2 cellular contexts compared by ENCODE assay signal in the genomic region with DNA sequence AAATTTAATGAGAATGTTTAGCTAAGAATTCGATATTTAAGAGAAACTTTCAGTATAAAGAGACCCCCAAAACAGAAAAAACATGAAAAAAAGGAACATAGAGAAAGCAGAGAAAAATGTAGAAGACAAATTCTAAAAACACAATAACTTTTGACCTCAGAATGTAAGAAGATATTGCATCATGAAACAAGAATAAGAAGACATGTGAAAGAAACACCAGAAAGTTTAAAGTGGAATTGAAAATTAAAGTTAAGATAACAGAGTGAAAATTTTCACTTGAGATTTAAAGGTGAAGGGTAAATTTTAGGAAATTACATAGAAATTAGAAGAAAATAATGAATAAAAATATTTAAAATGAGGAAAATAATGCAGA.
TF ChIP-seq lines count a peak whose summit lies in the region.

No MANE protein-coding gene starts in this region.

TF ChIP-seq in SK-N-SH, 30 proteins besides CTCF, POLR2A, EP300 and RAD21 (continued from another document):
- TF ChIP-seq ZBTB33 (IDR thresholded peaks at IDR 0.05; ENCODE audit: borderline replicate concordance, low read depth) (no peak), CHD2 (IDR thresholded peaks at IDR 0.05; ENCODE audit: low read length, partially characterized antibody) (no peak), EZH2phosphoT487 (IDR thresholded peaks at IDR 0.05; ENCODE audit: borderline replicate concordance, low read depth) (no peak), GATA2 (CRISPR knock-in tag; IDR thresholded peaks at IDR 0.05) (no peak), RFX5 (IDR thresholded peaks at IDR 0.05; ENCODE audit: low read length) (no peak), MAX (IDR thresholded peaks at IDR 0.05; ENCODE audit: low read depth) (no peak), JUND (IDR thresholded peaks at IDR 0.05) (no peak), USF1 (IDR thresholded peaks at IDR 0.05; ENCODE audit: borderline replicate concordance, low read depth) (no peak), ELF1 (IDR thresholded peaks at IDR 0.05) (no peak)

TF ChIP-seq in SK-N-SH treated with all-trans-retinoic acid at 6 μM for 48 hours, 23 proteins besides CTCF, POLR2A, EP300 and RAD21 (continued from another document):
- TF ChIP-seq, protein P1, sequence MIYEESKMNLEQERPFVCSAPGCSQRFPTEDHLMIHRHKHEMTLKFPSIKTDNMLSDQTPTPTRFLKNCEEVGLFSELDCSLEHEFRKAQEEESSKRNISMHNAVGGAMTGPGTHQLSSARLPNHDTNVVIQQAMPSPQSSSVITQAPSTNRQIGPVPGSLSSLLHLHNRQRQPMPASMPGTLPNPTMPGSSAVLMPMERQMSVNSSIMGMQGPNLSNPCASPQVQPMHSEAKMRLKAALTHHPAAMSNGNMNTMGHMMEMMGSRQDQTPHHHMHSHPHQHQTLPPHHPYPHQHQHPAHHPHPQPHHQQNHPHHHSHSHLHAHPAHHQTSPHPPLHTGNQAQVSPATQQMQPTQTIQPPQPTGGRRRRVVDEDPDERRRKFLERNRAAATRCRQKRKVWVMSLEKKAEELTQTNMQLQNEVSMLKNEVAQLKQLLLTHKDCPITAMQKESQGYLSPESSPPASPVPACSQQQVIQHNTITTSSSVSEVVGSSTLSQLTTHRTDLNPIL (CRISPR knock-in tag; IDR thresholded peaks at IDR 0.05; ENCODE audit: low read depth) = no peak
- no peak for TF ChIP-seq ARNTL (CRISPR knock-in tag; IDR thresholded peaks at IDR 0.05; ENCODE audit: borderline replicate concordance, low read depth)
- no peak for TF ChIP-seq ZFP30 (CRISPR knock-in tag; IDR thresholded peaks at IDR 0.05)
- no peak for TF ChIP-seq ZNF8 (CRISPR knock-in tag; IDR thresholded peaks at IDR 0.05)
- TF ChIP-seq, protein P2, sequence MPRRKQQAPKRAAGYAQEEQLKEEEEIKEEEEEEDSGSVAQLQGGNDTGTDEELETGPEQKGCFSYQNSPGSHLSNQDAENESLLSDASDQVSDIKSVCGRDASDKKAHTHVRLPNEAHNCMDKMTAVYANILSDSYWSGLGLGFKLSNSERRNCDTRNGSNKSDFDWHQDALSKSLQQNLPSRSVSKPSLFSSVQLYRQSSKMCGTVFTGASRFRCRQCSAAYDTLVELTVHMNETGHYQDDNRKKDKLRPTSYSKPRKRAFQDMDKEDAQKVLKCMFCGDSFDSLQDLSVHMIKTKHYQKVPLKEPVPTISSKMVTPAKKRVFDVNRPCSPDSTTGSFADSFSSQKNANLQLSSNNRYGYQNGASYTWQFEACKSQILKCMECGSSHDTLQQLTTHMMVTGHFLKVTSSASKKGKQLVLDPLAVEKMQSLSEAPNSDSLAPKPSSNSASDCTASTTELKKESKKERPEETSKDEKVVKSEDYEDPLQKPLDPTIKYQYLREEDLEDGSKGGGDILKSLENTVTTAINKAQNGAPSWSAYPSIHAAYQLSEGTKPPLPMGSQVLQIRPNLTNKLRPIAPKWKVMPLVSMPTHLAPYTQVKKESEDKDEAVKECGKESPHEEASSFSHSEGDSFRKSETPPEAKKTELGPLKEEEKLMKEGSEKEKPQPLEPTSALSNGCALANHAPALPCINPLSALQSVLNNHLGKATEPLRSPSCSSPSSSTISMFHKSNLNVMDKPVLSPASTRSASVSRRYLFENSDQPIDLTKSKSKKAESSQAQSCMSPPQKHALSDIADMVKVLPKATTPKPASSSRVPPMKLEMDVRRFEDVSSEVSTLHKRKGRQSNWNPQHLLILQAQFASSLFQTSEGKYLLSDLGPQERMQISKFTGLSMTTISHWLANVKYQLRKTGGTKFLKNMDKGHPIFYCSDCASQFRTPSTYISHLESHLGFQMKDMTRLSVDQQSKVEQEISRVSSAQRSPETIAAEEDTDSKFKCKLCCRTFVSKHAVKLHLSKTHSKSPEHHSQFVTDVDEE (CRISPR knock-in tag; IDR thresholded peaks at IDR 0.05) = no peak
- no peak for TF ChIP-seq ESRRG (CRISPR knock-in tag; IDR thresholded peaks at IDR 0.05)
- TF ChIP-seq, protein P3, sequence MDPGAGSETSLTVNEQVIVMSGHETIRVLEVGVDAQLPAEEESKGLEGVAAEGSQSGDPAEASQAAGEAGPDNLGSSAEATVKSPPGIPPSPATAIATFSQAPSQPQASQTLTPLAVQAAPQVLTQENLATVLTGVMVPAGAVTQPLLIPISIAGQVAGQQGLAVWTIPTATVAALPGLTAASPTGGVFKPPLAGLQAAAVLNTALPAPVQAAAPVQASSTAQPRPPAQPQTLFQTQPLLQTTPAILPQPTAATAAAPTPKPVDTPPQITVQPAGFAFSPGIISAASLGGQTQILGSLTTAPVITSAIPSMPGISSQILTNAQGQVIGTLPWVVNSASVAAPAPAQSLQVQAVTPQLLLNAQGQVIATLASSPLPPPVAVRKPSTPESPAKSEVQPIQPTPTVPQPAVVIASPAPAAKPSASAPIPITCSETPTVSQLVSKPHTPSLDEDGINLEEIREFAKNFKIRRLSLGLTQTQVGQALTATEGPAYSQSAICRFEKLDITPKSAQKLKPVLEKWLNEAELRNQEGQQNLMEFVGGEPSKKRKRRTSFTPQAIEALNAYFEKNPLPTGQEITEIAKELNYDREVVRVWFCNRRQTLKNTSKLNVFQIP (CRISPR knock-in tag; IDR thresholded peaks at IDR 0.05; ENCODE audit: borderline replicate concordance, low read depth) = no peak
- TF ChIP-seq SNAI2 (CRISPR knock-in tag; IDR thresholded peaks at IDR 0.05) = no peak
- TF ChIP-seq ISL1 (CRISPR knock-in tag; IDR thresholded peaks at IDR 0.05) = no peak
- TF ChIP-seq RARB (CRISPR knock-in tag; IDR thresholded peaks at IDR 0.05) = no peak
TF ChIP-seq in SK-N-SH treated with all-trans-retinoic acid at 6 μM for 48 hours: peak in this region for 0.
